In the genomic region with DNA sequence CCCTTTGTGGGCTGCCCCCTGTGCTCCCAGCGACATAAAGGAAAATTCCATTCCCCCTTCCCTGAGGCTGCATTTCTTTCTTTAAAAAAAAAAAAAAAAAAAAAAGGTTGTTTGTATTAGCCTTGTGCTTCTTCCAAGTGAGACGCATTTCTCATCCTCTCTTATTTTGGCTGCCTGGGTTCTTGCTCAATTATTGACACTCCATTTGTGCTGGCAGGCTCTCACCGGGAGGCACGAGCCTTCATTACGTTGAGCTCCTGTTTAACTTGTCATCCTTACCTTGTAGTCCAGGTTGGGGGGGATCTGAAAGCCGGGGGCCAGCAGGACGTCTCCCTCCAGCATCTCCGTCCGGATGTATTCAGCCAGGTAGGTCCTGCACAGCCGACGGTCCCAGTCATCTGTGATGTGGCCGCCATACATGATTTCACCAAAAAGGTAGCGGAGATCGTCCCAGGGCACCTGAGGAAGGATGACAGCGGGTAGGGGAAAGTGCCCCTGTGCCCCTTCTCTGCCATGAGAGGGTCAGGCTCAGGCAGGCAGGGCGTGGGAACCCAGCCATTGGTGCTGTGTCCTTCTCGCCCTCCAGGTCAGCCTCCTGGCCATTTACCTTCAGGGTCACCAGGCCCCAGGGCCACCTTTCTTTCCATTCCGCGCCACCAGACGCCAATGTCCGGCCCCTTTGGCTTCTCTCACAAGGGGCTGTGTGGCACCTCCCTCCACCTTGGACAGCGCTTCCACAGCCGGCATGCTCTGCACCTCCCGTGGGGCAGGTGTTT, we compare ENCODE assay signal across 10 cellular contexts.
"Had no signal": no experiment of that assay in that cellular context is flagged by ENCODE, and none has a peak within 500 bp of the region (broad histone marks: within the 10 kb centered on the region; RNA-seq: fewer than 3 reads in every experiment).

No MANE protein-coding gene starts in this region.

- H3K27ac Mint-ChIP-seq: type B pancreatic cell had no signal

- H3K4me3 Mint-ChIP-seq: central memory CD8-positive, alpha-beta T cell; naive thymus-derived CD8-positive, alpha-beta T cell; type B pancreatic cell had no signal

- ATAC-seq: activated CD4-positive, CD25-positive, alpha-beta regulatory T cell treated with anti-CD3 and anti-CD28 coated beads, Interleukin-2, amount 50 U/mL, for 24 hours; mucosa of descending colon; naive thymus-derived CD8-positive, alpha-beta T cell had no signal

- H3K4me3 ChIP-seq: mucosa of descending colon, sigmoid colon had no signal

- H3K9me3 ChIP-seq: mucosa of descending colon, sigmoid colon had no signal

- H3K27ac ChIP-seq: sigmoid colon had no signal

- H3K9me3 Mint-ChIP-seq: central memory CD8-positive, alpha-beta T cell; naive thymus-derived CD8-positive, alpha-beta T cell; type B pancreatic cell had no signal

- DNase-seq: activated CD4-positive, alpha-beta T cell treated with anti-CD3 and anti-CD28 coated beads, Interleukin-2, amount 50 U/mL, for 4 hours; glutamatergic neuron; naive thymus-derived CD8-positive, alpha-beta T cell; sigmoid colon; stimulated activated CD4-positive, alpha-beta T cell treated with anti-CD3 and anti-CD28 coated beads, Interleukin-2, amount 100 ng/mL, for 24 hours; stimulated activated naive CD4-positive, alpha-beta T cell treated with Interleukin-2 at 50 U/mL for 16 hours had no signal

- H3K27me3 Mint-ChIP-seq: central memory CD8-positive, alpha-beta T cell; naive thymus-derived CD8-positive, alpha-beta T cell; type B pancreatic cell had no signal
